ENCODE assay signal across 7 cellular contexts in the genomic region with DNA sequence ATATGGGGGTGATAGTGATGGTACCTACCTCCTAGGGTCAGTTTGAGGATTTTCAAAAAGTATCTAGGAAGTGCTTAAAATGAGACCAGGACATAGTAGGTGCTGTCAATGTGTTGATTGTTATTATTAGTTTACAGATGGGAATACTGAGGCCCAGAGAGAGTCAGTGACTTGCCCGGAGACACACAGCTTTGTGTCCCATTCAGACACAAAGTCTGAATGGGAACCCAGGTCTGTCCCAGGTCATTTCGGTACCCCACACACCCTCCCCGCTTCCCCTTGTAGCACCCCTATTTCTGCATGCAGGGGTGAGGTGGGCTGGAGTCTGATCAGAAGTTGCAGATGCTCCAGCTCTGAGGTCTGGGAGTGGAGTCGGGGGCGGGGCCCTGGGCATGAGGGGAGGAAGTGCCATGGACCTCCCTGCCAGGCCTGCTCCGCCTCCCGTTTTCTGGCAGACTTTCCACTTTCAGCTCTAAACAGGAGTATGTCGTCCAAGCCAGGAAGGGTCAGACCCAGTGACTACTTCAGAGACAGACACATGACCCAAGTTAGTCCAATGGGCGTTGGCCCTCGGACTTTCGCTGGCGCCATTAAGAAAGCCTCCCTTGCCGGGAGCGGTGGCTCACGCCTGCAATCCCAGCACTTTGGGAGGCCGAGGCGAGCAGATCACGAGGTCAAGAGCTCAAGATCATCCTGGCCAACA. TPM values are rescaled to one million over a fixed set of nuclear protein-coding genes. Genes with fewer than 3 reads are reported as not detected.
DNase-seq lines count a peak whose midpoint lies in the region; ATAC-seq and TF ChIP-seq lines count a peak whose summit lies in the region.
"Had no signal": no experiment of that assay in that cellular context is flagged by ENCODE, and none has a peak within 500 bp of the region (broad histone marks: within the 10 kb centered on the region; RNA-seq: fewer than 3 reads in every experiment).

No MANE protein-coding gene starts in this region.

- ATAC-seq in left ventricle myocardium superior (no peak), HG02610 (IDR thresholded peaks at IDR 0.05; ENCODE audit: unreplicated experiment) (no peak)

- H3K4me3 ChIP-seq in left ventricle myocardium inferior (no peak overlapping the region), fibroblast of lung (replicated peaks in 1 of 4; ENCODE audit: control extremely low read depth in 1 of 4, insufficient read depth in 1 of 4, low read depth in 3 of 4, low read length in 4 of 4) (no peak overlapping the region), uterus (no peak overlapping the region)

- TF ChIP-seq POLR2A in uterus (IDR thresholded peaks at IDR 0.05): peak in 1 of 2 donors; percentile 22

- intact Hi-C loops in left ventricle myocardium inferior (cut with micrococcal nuclease): no loop called here
- intact Hi-C loops in left ventricle myocardium superior (cut with micrococcal nuclease): no loop called here
- intact Hi-C loops in uterus (cut with DNase I; ENCODE audit: low total_unique reads): no loop called here

- H3K9me3 ChIP-seq in left ventricle myocardium inferior (replicated peaks): no peaks in the 10 kb centered on the region
- H3K9me3 ChIP-seq in fibroblast of lung (ENCODE audit: control insufficient read depth, insufficient read depth, low read depth, low read length): no peaks in the 10 kb centered on the region
- no peaks in the 10 kb centered on the region for H3K9me3 ChIP-seq in uterus

- H4K20me1 ChIP-seq in fibroblast of lung (ENCODE audit: control insufficient read depth, extremely low read depth, insufficient read depth, low read length): no peaks in the 10 kb centered on the region

- H3K36me3 ChIP-seq in left ventricle myocardium inferior (no peaks in the 10 kb centered on the region), fibroblast of lung (ENCODE audit: control insufficient read depth, insufficient read depth, low read length) (peaks cover 9% of the 10 kb centered on the region), uterus (no peaks in the 10 kb centered on the region)

- H3K27me3 ChIP-seq in left ventricle myocardium inferior (ENCODE audit: low read depth) (peaks cover 64% of the 10 kb centered on the region), fibroblast of lung (ENCODE audit: control insufficient read depth, insufficient read depth, low read length) (no peaks in the 10 kb centered on the region), uterus (no peaks in the 10 kb centered on the region)

- DNase-seq in left ventricle myocardium inferior: no peak
- no peak for DNase-seq in left ventricle myocardium superior
- DNase-seq in fibroblast of lung (ENCODE audit: low read depth in 2 of 2): peak; percentile 78 to 83
- peak; percentile 79 to 88 for DNase-seq in uterus
- no peak for DNase-seq in activated CD4-positive, CD25-positive, alpha-beta regulatory T cell (lab: John Stamatoyannopoulos, UW)
- DNase-seq: activated CD4-positive, alpha-beta T cell treated with anti-CD3 and anti-CD28 coated beads, Interleukin-2, amount 50 U/mL, for 48 hours had no signal

- H3K79me2 ChIP-seq in fibroblast of lung (ENCODE audit: control insufficient read depth, insufficient read depth, low read length): peaks cover 10% of the 10 kb centered on the region

- H3K9ac ChIP-seq in fibroblast of lung (ENCODE audit: insufficient read depth, low read length): no peak overlapping the region

- H2AFZ ChIP-seq in fibroblast of lung (ENCODE audit: low read length): no peak overlapping the region

- H3K27ac ChIP-seq in left ventricle myocardium inferior (replicated peaks) (peak overlapping the region; percentile 47), fibroblast of lung (ENCODE audit: insufficient read depth, low read length) (no peak overlapping the region), uterus (peak overlapping the region; percentile 77 to 86)

- no peak for TF ChIP-seq CTCF in left ventricle myocardium inferior (IDR thresholded peaks at IDR 0.05; ENCODE audit: borderline replicate concordance)
- no peak for TF ChIP-seq CTCF in fibroblast of lung (conservative IDR thresholded peaks at IDR 0.05 in 1 of 2, IDR thresholded peaks at IDR 0.05 in 1 of 2; ENCODE audit: low read depth in 1 of 2, low read length in 2 of 2)
- TF ChIP-seq CTCF in uterus (IDR thresholded peaks at IDR 0.05): no peak

- peaks cover 65% of the 10 kb centered on the region for H3K4me1 ChIP-seq in left ventricle myocardium inferior
- peaks cover 34% of the 10 kb centered on the region for H3K4me1 ChIP-seq in fibroblast of lung (ENCODE audit: control insufficient read depth, extremely low read depth, insufficient read depth, low read length)
- peaks cover 0 to 30% of the 10 kb centered on the region in 2 donors for H3K4me1 ChIP-seq in uterus

- H3K4me2 ChIP-seq in fibroblast of lung (ENCODE audit: extremely low read depth, insufficient read depth, low read length): no peak overlapping the region

RNA-seq across cellular contexts. Expression of a gene that starts 3.2 kb away (rescaled TPM):
- 21.8 TPM for total RNA-seq in left ventricle myocardium inferior
- total RNA-seq in left ventricle myocardium superior: 22.4 TPM
- 96.4 and 102 TPM in 2 replicates for total RNA-seq in fibroblast of lung
- 138 and 181 TPM in 2 replicates for polyA plus RNA-seq in fibroblast of lung
- 168 and 193 TPM in 2 replicates for polyA plus RNA-seq in fibroblast of lung (2012)
- 167 and 256 TPM in 2 replicates for polyA minus RNA-seq in fibroblast of lung (ENCODE audit: low replicate concordance)
- total RNA-seq in uterus: 100 to 1,000 TPM in 2 of 4 donors, 10 to 100 TPM in 2; 30.6 to 107 (median 82.7) TPM

RNA-seq across cellular contexts. Expression of a gene that starts 20.7 kb away (rescaled TPM):
- total RNA-seq in left ventricle myocardium inferior (54.4 TPM), left ventricle myocardium superior (35.1 TPM), fibroblast of lung (55.2 and 65.2 TPM in 2 replicates), uterus (100 to 1,000 TPM; 102 to 543 (median 193) TPM)
- 117 and 245 TPM in 2 replicates for polyA plus RNA-seq in fibroblast of lung
- 250 and 446 TPM in 2 replicates for polyA plus RNA-seq in fibroblast of lung (2012)
- 267 and 376 TPM in 2 replicates for polyA minus RNA-seq in fibroblast of lung (ENCODE audit: low replicate concordance)

RNA-seq across cellular contexts. Expression of a gene that starts 30.1 kb away (rescaled TPM):
- total RNA-seq in left ventricle myocardium inferior (2.1 TPM), left ventricle myocardium superior (0.40 TPM), fibroblast of lung (2.1 and 2.3 TPM in 2 replicates), uterus (1 to 10 TPM in 2 of 4 donors, not detected in 2; 1.9 to 3.0 TPM)
- 1.6 TPM in 2 replicates for polyA plus RNA-seq in fibroblast of lung
- polyA plus RNA-seq in fibroblast of lung (2012): 3.1 and 5.9 TPM in 2 replicates
- polyA minus RNA-seq in fibroblast of lung (ENCODE audit: low replicate concordance): 0.78 and 1.9 TPM in 2 replicates

RNA-seq across cellular contexts. Expression of a gene that starts 32.9 kb away (rescaled TPM):
- total RNA-seq in left ventricle myocardium inferior (3.3 TPM), left ventricle myocardium superior (3.4 TPM), fibroblast of lung (0.99 and 2.1 TPM in 2 replicates), uterus (10 to 100 TPM in 1 of 4 donors, 1 to 10 TPM in 3; 3.6 to 20.0 (median 7.1) TPM)
- 0.58 and 1.5 TPM in 2 replicates for polyA plus RNA-seq in fibroblast of lung
- 0.54 and 2.2 TPM in 2 replicates for polyA plus RNA-seq in fibroblast of lung (2012)
- 0.19 and 6.0 TPM in 2 replicates for polyA minus RNA-seq in fibroblast of lung (ENCODE audit: low replicate concordance)

RNA-seq across cellular contexts. Expression of a gene that starts 40.1 kb away (rescaled TPM):
- total RNA-seq in left ventricle myocardium inferior: 29.7 TPM
- total RNA-seq in left ventricle myocardium superior: 29.8 TPM
- total RNA-seq in fibroblast of lung: 76.5 and 79.1 TPM in 2 replicates
- 66.8 and 71.5 TPM in 2 replicates for polyA plus RNA-seq in fibroblast of lung
- 120 and 261 TPM in 2 replicates for polyA plus RNA-seq in fibroblast of lung (2012)
- 77.3 and 114 TPM in 2 replicates for polyA minus RNA-seq in fibroblast of lung (ENCODE audit: low replicate concordance)
- total RNA-seq in uterus: 100 to 1,000 TPM in 2 of 4 donors, 10 to 100 TPM in 2; 61.0 to 146 (median 95.6) TPM

Comparison
In these comparisons a context has a peak if more than half of its experiments do, and no peak if none do; other contexts are left out.
1. DNase-seq: peak in fibroblast of lung (2 of 2) and uterus (2 of 2); none in left ventricle myocardium inferior (single experiment), left ventricle myocardium superior (single experiment) and activated CD4-positive, CD25-positive, alpha-beta regulatory T cell (0 of 4).